Comparison of ENCODE assay signal across 8 cellular contexts in genomic region chr6:41548098-41548840, GRCh38. TPM values are rescaled to one million over a fixed set of nuclear protein-coding genes. Genes with fewer than 3 reads are reported as not detected.
DNase-seq lines count a peak whose midpoint lies in the region; ATAC-seq, FAIRE-seq and TF ChIP-seq lines count a peak whose summit lies in the region.

No MANE protein-coding gene starts in this region.

- peak; percentile 19 for TF ChIP-seq CTCF in GM10266 (IDR thresholded peaks at IDR 0.05; ENCODE audit: control insufficient read depth, insufficient read depth, low read depth, missing control alignments)
- no peak for TF ChIP-seq CTCF in esophagus muscularis mucosa (IDR thresholded peaks at IDR 0.05)
- no peak for TF ChIP-seq CTCF in gastrocnemius medialis (IDR thresholded peaks at IDR 0.05 in 4 of 5, conservative IDR thresholded peaks at IDR 0.05 in 1 of 5)

- peaks cover 0 to 24% (median 6%) of the 10 kb centered on the region in 4 donors for H3K36me3 ChIP-seq in esophagus muscularis mucosa
- no peaks in the 10 kb centered on the region for H3K36me3 ChIP-seq in gastrocnemius medialis

- DNase-seq in GM10266 (ENCODE audit: extremely low spot score) = peak; percentile 65
- peak; percentile 12 for DNase-seq in activated CD4-positive, alpha-beta T cell treated with anti-CD3 and anti-CD28 coated beads, Interleukin-2, amount 50 U/mL, for 1 hour
- no peak for DNase-seq in esophagus muscularis mucosa (ENCODE audit: extremely low spot score)
- no peak for DNase-seq in gastrocnemius medialis
- no peak for DNase-seq in H54 (ENCODE audit: insufficient read length, low spot score)
- DNase-seq in effector CD8-positive, alpha-beta T cell (lab: John Stamatoyannopoulos, UW) = no peak
- DNase-seq in A172 (ENCODE audit: low spot score) = no peak

- H3K27ac ChIP-seq in esophagus muscularis mucosa (replicated peaks in 1 of 4) (no peak overlapping the region), gastrocnemius medialis (no peak overlapping the region)

- intact Hi-C loops in esophagus muscularis mucosa (cut with DNase I) = loop anchor here (5.0 kb wide), 1 partner anchor 46 kb away; no protein-coding TSS in a partner anchor
- intact Hi-C loops in gastrocnemius medialis (cut with DNase I; ENCODE audit: low total_unique reads) = loop anchor here (5.0 kb wide), 6 partner anchors 41 to 229 kb away; partner anchors contain the start of gene FRS3

- 54% methylated on average over 19 of the region's 50 CpGs for WGBS in esophagus muscularis mucosa

- FAIRE-seq in H54 (lab: Jason Lieb, UNC) = no peak

- no peak for TF ChIP-seq EP300 in esophagus muscularis mucosa (IDR thresholded peaks at IDR 0.05)

- no peaks in the 10 kb centered on the region for H3K9me3 ChIP-seq in esophagus muscularis mucosa
- no peaks in the 10 kb centered on the region for H3K9me3 ChIP-seq in gastrocnemius medialis

- no peak for ATAC-seq in gastrocnemius medialis
- no peak for ATAC-seq in GM19452 (IDR thresholded peaks at IDR 0.05; ENCODE audit: unreplicated experiment)

- H3K27me3 ChIP-seq in esophagus muscularis mucosa (peaks cover 0 to 4% (median 0%) of the 10 kb centered on the region in 4 donors), gastrocnemius medialis (no peaks in the 10 kb centered on the region)

- TF ChIP-seq POLR2A in esophagus muscularis mucosa (IDR thresholded peaks at IDR 0.05; ENCODE audit: low read depth) (no peak), gastrocnemius medialis (IDR thresholded peaks at IDR 0.05) (no peak), H54 (IDR thresholded peaks at IDR 0.05; ENCODE audit: low read depth, low read length) (no peak)

- in situ Hi-C loops in gastrocnemius medialis (cut with MboI; ENCODE audit: low sequenced_read_pairs in 4 of 4) = no loop called here

- peaks cover 40 to 66% (median 50%) of the 10 kb centered on the region in 4 donors for H3K4me1 ChIP-seq in esophagus muscularis mucosa
- H3K4me1 ChIP-seq in gastrocnemius medialis = peaks cover 21 to 45% of the 10 kb centered on the region in 2 donors

- H3K4me3 ChIP-seq in esophagus muscularis mucosa = peak overlapping the region; percentile 85 to 98 (median 93)
- H3K4me3 ChIP-seq in gastrocnemius medialis = peak overlapping the region; percentile 58 to 82 (median 68)

RNA-seq across cellular contexts. Expression of gene FOXP4, which starts 2.1 kb away (rescaled TPM):
- total RNA-seq in esophagus muscularis mucosa (10 to 100 TPM; 10.8 to 30.7 (median 17.7) TPM), gastrocnemius medialis (10 to 100 TPM in 1 of 4 donors, 1 to 10 TPM in 3; 3.4 to 11.4 (median 6.5) TPM)
- total RNA-seq in A172 (2014; rRNA removed; shearing (Covaris generic)) = 3.9 and 5.4 TPM in 2 replicates

Comparison
In these comparisons a context has a peak if more than half of its experiments do, and no peak if none do; other contexts are left out.
1. DNase-seq: peak in GM10266 (single experiment) and activated CD4-positive, alpha-beta T cell treated with anti-CD3 and anti-CD28 coated beads, Interleukin-2, amount 50 U/mL, for 1 hour (single experiment); none in esophagus muscularis mucosa (single experiment), gastrocnemius medialis (0 of 2), H54 (single experiment), effector CD8-positive, alpha-beta T cell (single experiment) and A172 (single experiment).